1 cellular context compared by ENCODE assay signal in the genomic region with DNA sequence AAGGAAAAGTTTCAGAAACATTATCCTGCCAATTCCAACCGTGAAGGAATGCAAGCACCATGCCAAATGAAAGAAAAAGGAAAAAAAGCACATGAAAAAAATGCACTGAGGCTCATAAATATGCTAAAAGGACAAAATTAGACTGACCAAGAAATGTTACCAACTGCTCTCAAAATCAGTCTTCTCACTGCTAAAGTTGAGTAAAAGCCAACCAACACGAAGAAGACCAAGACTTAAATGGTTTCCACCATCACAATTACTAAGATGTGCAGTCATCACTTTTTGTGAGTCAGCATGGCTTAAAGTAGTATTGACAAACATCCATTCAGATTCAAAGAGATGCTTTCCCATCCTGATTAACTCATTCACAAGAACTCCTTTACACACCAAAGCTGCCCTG.
A peak's percentile ranks its signal among the peaks of the same experiment; 100 is the strongest.
TF ChIP-seq lines count a peak whose summit lies in the region.

No MANE protein-coding gene starts in this region.

TF ChIP-seq in K562, 482 proteins besides CTCF, POLR2A, EP300 and RAD21:
- TF ChIP-seq ZNF830 (CRISPR knock-in tag; IDR thresholded peaks at IDR 0.05) = no peak
- TF ChIP-seq SMAD3 (CRISPR knock-in tag; conservative IDR thresholded peaks at IDR 0.05) = no peak
- TF ChIP-seq, protein P1, sequence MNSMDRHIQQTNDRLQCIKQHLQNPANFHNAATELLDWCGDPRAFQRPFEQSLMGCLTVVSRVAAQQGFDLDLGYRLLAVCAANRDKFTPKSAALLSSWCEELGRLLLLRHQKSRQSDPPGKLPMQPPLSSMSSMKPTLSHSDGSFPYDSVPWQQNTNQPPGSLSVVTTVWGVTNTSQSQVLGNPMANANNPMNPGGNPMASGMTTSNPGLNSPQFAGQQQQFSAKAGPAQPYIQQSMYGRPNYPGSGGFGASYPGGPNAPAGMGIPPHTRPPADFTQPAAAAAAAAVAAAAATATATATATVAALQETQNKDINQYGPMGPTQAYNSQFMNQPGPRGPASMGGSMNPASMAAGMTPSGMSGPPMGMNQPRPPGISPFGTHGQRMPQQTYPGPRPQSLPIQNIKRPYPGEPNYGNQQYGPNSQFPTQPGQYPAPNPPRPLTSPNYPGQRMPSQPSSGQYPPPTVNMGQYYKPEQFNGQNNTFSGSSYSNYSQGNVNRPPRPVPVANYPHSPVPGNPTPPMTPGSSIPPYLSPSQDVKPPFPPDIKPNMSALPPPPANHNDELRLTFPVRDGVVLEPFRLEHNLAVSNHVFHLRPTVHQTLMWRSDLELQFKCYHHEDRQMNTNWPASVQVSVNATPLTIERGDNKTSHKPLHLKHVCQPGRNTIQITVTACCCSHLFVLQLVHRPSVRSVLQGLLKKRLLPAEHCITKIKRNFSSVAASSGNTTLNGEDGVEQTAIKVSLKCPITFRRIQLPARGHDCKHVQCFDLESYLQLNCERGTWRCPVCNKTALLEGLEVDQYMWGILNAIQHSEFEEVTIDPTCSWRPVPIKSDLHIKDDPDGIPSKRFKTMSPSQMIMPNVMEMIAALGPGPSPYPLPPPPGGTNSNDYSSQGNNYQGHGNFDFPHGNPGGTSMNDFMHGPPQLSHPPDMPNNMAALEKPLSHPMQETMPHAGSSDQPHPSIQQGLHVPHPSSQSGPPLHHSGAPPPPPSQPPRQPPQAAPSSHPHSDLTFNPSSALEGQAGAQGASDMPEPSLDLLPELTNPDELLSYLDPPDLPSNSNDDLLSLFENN (IDR thresholded peaks at IDR 0.05; ENCODE audit: low read depth in 2 of 2, low read length in 2 of 2) = no peak
- no peak for TF ChIP-seq DNMT1 (IDR thresholded peaks at IDR 0.05)
- no peak for TF ChIP-seq ZZZ3 (IDR thresholded peaks at IDR 0.05)
- TF ChIP-seq C11orf30 (IDR thresholded peaks at IDR 0.05; ENCODE audit: low read depth) = 0 out of 2 replicates have a peak, but pooled peaks have one; percentile 6
- TF ChIP-seq ZNF316 (IDR thresholded peaks at IDR 0.05) = 0 out of 2 replicates have a peak, but pooled peaks have one; percentile 15
- TF ChIP-seq ADNP (tag; IDR thresholded peaks at IDR 0.05) = no peak
- no peak for TF ChIP-seq POU5F1 (IDR thresholded peaks at IDR 0.05; ENCODE audit: borderline replicate concordance, low read depth, low read length, partially characterized antibody)
- TF ChIP-seq FUS (optimal IDR thresholded peaks at IDR 0.05; ENCODE audit: low read depth, low read length) = no peak
- TF ChIP-seq, protein P2, sequence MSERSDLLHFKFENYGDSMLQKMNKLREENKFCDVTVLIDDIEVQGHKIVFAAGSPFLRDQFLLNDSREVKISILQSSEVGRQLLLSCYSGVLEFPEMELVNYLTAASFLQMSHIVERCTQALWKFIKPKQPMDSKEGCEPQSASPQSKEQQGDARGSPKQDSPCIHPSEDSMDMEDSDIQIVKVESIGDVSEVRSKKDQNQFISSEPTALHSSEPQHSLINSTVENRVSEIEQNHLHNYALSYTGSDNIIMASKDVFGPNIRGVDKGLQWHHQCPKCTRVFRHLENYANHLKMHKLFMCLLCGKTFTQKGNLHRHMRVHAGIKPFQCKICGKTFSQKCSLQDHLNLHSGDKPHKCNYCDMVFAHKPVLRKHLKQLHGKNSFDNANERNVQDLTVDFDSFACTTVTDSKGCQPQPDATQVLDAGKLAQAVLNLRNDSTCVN (CRISPR knock-in tag; IDR thresholded peaks at IDR 0.05) = no peak
